12 cellular contexts compared by ENCODE assay signal in genomic region chr5:96745844-96746531, GRCh38.
DNase-seq lines count a peak whose midpoint lies in the region; ATAC-seq and TF ChIP-seq lines count a peak whose summit lies in the region.
"Had no signal": no experiment of that assay in that cellular context is flagged by ENCODE, and none has a peak within 500 bp of the region (broad histone marks: within the 10 kb centered on the region; RNA-seq: fewer than 3 reads in every experiment).

No MANE protein-coding gene starts in this region.

- intact Hi-C loops in thyroid gland (cut with DNase I) = no loop called here

- H3K36me3 ChIP-seq in thyroid gland = peaks cover 59% of the 10 kb centered on the region in 2 donors

- H3K4me3 Mint-ChIP-seq in HFFc6 = no peak overlapping the region
- no peak overlapping the region for H3K4me3 Mint-ChIP-seq in central memory CD8-positive, alpha-beta T cell

- no peak for ATAC-seq in central memory CD8-positive, alpha-beta T cell (replicated peaks; ENCODE audit: extremely low read depth, poor library complexity, severe bottlenecking)
- ATAC-seq in HG03039 (IDR thresholded peaks at IDR 0.05; ENCODE audit: unreplicated experiment) = no peak
- ATAC-seq: left lobe of liver had no signal

- H3K36me3 Mint-ChIP-seq in HFFc6 (ENCODE audit: low read depth) = peaks cover 58% of the 10 kb centered on the region
- peaks cover 67% of the 10 kb centered on the region for H3K36me3 Mint-ChIP-seq in central memory CD8-positive, alpha-beta T cell (ENCODE audit: insufficient read depth)

- 56 to 66% methylated on average over 5 of the region's 5 CpGs for WGBS in thyroid gland, 2 donors

- peak overlapping the region; percentile 47 for H3K27ac Mint-ChIP-seq in HFFc6
- H3K27ac Mint-ChIP-seq in central memory CD8-positive, alpha-beta T cell (ENCODE audit: low read depth) = peak overlapping the region; percentile 47

- H3K4me3 ChIP-seq in thyroid gland (replicated peaks in 1 of 3) = no peak overlapping the region

- H3K9me3 ChIP-seq in thyroid gland = no peaks in the 10 kb centered on the region

- H3K27ac ChIP-seq in thyroid gland = no peak overlapping the region

- H3K4me1 Mint-ChIP-seq in HFFc6 (ENCODE audit: low read depth) = peaks cover 34% of the 10 kb centered on the region
- H3K4me1 Mint-ChIP-seq in central memory CD8-positive, alpha-beta T cell = no peaks in the 10 kb centered on the region

- H3K4me1 ChIP-seq in thyroid gland = peaks cover 0 to 4% of the 10 kb centered on the region in 2 donors

- TF ChIP-seq CTCF in HFFc6 (IDR thresholded peaks at IDR 0.05) (no peak; the same call in 1 of the 2 replicates), thyroid gland (IDR thresholded peaks at IDR 0.05) (no peak)

- no peak for TF ChIP-seq POLR2A in thyroid gland (IDR thresholded peaks at IDR 0.05)

- no peaks in the 10 kb centered on the region; the same call in 1 of the 2 replicates for H3K27me3 Mint-ChIP-seq in HFFc6 (ENCODE audit: insufficient read depth)
- no peaks in the 10 kb centered on the region for H3K27me3 Mint-ChIP-seq in central memory CD8-positive, alpha-beta T cell

- no peaks in the 10 kb centered on the region for H3K27me3 ChIP-seq in thyroid gland

- peak; percentile 22 for DNase-seq in NCI-H510A treated with DMSO at 0.1 percent for 48 hours (lab: John Stamatoyannopoulos, UW)
- no peak for DNase-seq in NCI-H510A (lab: John Stamatoyannopoulos, UW)
- DNase-seq in HFFc6 = no peak
- no peak for DNase-seq in central memory CD8-positive, alpha-beta T cell (ENCODE audit: low spot score in 2 of 2)
- peak; percentile 38 for DNase-seq in retina
- DNase-seq in LoVo (ENCODE audit: low spot score) = no peak
- no peak for DNase-seq in thyroid gland
- DNase-seq: activated gamma-delta T cell; NCI-H526 treated with DMSO at 0.1 percent for 48 hours; stimulated activated CD8-positive, alpha-beta memory T cell treated with anti-CD3 and anti-CD28 coated beads, Interleukin-4, amount 100 ng/mL, for 48 hours had no signal

- no peaks in the 10 kb centered on the region for H3K9me3 Mint-ChIP-seq in HFFc6
- no peaks in the 10 kb centered on the region for H3K9me3 Mint-ChIP-seq in central memory CD8-positive, alpha-beta T cell

Comparison
In these comparisons a context has a peak if more than half of its experiments do, and no peak if none do; other contexts are left out.
1. DNase-seq: peak in NCI-H510A treated with DMSO at 0.1 percent for 48 hours (single experiment) and retina (single experiment); none in NCI-H510A (single experiment), HFFc6 (single experiment), central memory CD8-positive, alpha-beta T cell (0 of 2), LoVo (single experiment) and thyroid gland (0 of 2).